10 cellular contexts compared by ENCODE assay signal in genomic region chr1:66333463-66334232, GRCh38.
DNase-seq lines count a peak whose midpoint lies in the region; ATAC-seq and TF ChIP-seq lines count a peak whose summit lies in the region.
"Had no signal": no experiment of that assay in that cellular context is flagged by ENCODE, and none has a peak within 500 bp of the region (broad histone marks: within the 10 kb centered on the region; RNA-seq: fewer than 3 reads in every experiment).

No MANE protein-coding gene starts in this region.

- H3K36me3 ChIP-seq in breast epithelium (no peaks in the 10 kb centered on the region), mucosa of stomach (ENCODE audit: control insufficient read depth, insufficient read depth, low read length) (no peaks in the 10 kb centered on the region), WERI-Rb-1 (no peaks in the 10 kb centered on the region)
- H3K36me3 ChIP-seq: pancreas had no signal

- H3K4me1 ChIP-seq in breast epithelium (no peaks in the 10 kb centered on the region), mucosa of stomach (ENCODE audit: control insufficient read depth, insufficient read depth, low read length) (peaks cover 3% of the 10 kb centered on the region)

- ATAC-seq in GM21526 (IDR thresholded peaks at IDR 0.05; ENCODE audit: low FRiP score, unreplicated experiment) (no peak), GM19395 (IDR thresholded peaks at IDR 0.05; ENCODE audit: unreplicated experiment) (no peak)

- H3K27ac ChIP-seq in breast epithelium (peak overlapping the region; percentile 87 to 92), WERI-Rb-1 (no peak overlapping the region)

- H3K4me3 ChIP-seq in AG04449 (ENCODE audit: low read depth, low read length) (peak overlapping the region; percentile 69), breast epithelium (peak overlapping the region; percentile 44 to 69 (median 56)), mucosa of stomach (ENCODE audit: low read length) (no peak overlapping the region), WERI-Rb-1 (ENCODE audit: low read depth, low read length) (no peak overlapping the region)

- peaks cover 57% of the 10 kb centered on the region for H3K36me3 Mint-ChIP-seq in HFFc6 (ENCODE audit: low read depth)

- TF ChIP-seq CTCF in AG04449 (IDR thresholded peaks at IDR 0.05; ENCODE audit: insufficient read depth, low read length, missing control alignments) (no peak), HFFc6 (IDR thresholded peaks at IDR 0.05) (no peak), breast epithelium (IDR thresholded peaks at IDR 0.05) (no peak), WERI-Rb-1 (IDR thresholded peaks at IDR 0.05; ENCODE audit: low read depth, low read length) (no peak)

- H3K9me3 ChIP-seq in breast epithelium (no peaks in the 10 kb centered on the region), mucosa of stomach (ENCODE audit: control insufficient read depth, low read length) (no peaks in the 10 kb centered on the region), WERI-Rb-1 (ENCODE audit: severe bottlenecking) (no peaks in the 10 kb centered on the region)
- H3K9me3 ChIP-seq: pancreas had no signal

- H3K4me3 Mint-ChIP-seq in HFFc6, result peak overlapping the region; percentile 100

- H3K27ac Mint-ChIP-seq in HFFc6, result peak overlapping the region; percentile 96

- no peaks in the 10 kb centered on the region for H3K27me3 ChIP-seq in breast epithelium
- H3K27me3 ChIP-seq in mucosa of stomach (ENCODE audit: control insufficient read depth, insufficient read depth, low read length), result no peaks in the 10 kb centered on the region
- H3K27me3 ChIP-seq in WERI-Rb-1 (ENCODE audit: insufficient read depth, low read depth, severe bottlenecking), result no peaks in the 10 kb centered on the region

- no peak for TF ChIP-seq POLR2A in breast epithelium (IDR thresholded peaks at IDR 0.05)

- H3K4me1 Mint-ChIP-seq in HFFc6 (ENCODE audit: low read depth), result peaks cover 63% of the 10 kb centered on the region

- H3K9ac ChIP-seq in mucosa of stomach (ENCODE audit: low read length), result peak overlapping the region; percentile 53

- CTCF ChIA-PET in AG04449 (lab: Yijun Ruan, JAX), result interaction anchor here (1.0 to 3.7 kb wide), 3 partner anchors 10 to 113 kb away, joined by 4 to 19 read pairs (median 6); no protein-coding TSS in a partner anchor

- peaks cover 6% of the 10 kb centered on the region for H3K27me3 Mint-ChIP-seq in HFFc6 (ENCODE audit: insufficient read depth)

- no peaks in the 10 kb centered on the region for H3K9me3 Mint-ChIP-seq in HFFc6

- DNase-seq in AG04449 (ENCODE audit: low read depth, low spot score) (no peak), HFFc6 (no peak), breast epithelium (ENCODE audit: low spot score in 2 of 2) (no peak), WERI-Rb-1 (no peak), NCI-H748 treated with DMSO at 0.1 percent for 48 hours (lab: John Stamatoyannopoulos, UW) (no peak)
- DNase-seq: activated CD4-positive, alpha-beta T cell treated with anti-CD3 and anti-CD28 coated beads, Interleukin-2, amount 50 U/mL, for 1 hour; pancreas had no signal

- POLR2A ChIA-PET in AG04449 (lab: Yijun Ruan, JAX), result no interaction called here

- intact Hi-C loops in breast epithelium (cut with DNase I; ENCODE audit: low total_unique reads), result no loop called here

Comparison
In these comparisons a context has a peak if more than half of its experiments do, and no peak if none do; other contexts are left out.
1. H3K4me3 ChIP-seq: peak in AG04449 (single experiment) and breast epithelium (3 of 3); none in mucosa of stomach (single experiment) and WERI-Rb-1 (single experiment).